ENCODE assay signal across 18 cellular contexts in the genomic region with DNA sequence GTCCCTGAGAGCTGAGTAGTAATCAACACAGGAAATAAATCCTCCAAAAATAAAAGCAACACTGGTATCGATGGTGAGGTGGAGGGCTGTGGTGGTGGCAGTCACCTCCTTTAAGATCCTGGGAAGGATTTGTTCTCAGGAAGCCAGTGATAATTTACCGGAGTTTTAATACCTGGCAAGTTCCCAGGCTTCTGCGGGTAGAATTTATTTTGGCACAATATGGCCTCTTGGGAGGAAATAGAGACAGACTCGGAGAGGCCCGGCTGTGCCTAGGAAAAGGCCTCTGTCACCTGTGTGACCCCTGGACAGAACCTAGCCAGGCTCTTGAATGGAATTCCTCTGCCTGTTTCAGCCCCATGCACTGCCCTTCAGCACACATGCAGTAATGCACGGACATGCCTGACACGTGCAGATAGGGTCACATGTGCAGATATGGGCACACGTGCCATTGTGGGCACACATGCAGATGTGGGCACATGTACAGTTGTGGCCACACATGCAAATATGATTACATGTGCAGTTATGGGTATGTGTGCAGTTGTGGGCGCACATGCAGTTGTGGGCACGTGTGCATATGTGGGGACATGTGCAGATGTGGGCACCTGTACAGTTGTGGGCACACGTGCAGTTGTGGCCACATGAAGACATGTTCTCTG. TPM values are rescaled to one million over a fixed set of nuclear protein-coding genes. Genes with fewer than 3 reads are reported as not detected.
DNase-seq lines count a peak whose midpoint lies in the region; ATAC-seq and TF ChIP-seq lines count a peak whose summit lies in the region.
"Had no signal": no experiment of that assay in that cellular context is flagged by ENCODE, and none has a peak within 500 bp of the region (broad histone marks: within the 10 kb centered on the region; RNA-seq: fewer than 3 reads in every experiment).

No MANE protein-coding gene starts in this region.

- no peak overlapping the region for H3K4me2 ChIP-seq in neuronal stem cell (ENCODE audit: insufficient read depth, low read length, poor library complexity, severe bottlenecking)

- intact Hi-C loops in left cardiac atrium (cut with DNase I): no loop called here
- intact Hi-C loops in Right ventricle myocardium inferior (cut with DNase I): no loop called here

- no peak overlapping the region for H3K4ac ChIP-seq in neuronal stem cell (ENCODE audit: low read length)

- H3K9me3 ChIP-seq in HEK293 (ENCODE audit: control insufficient read depth, insufficient read depth, low read depth, low read length): no peaks in the 10 kb centered on the region
- H3K9me3 ChIP-seq in neuronal stem cell (replicated peaks in 1 of 2; ENCODE audit: control insufficient read depth in 2 of 2, insufficient read depth in 1 of 2, low read depth in 1 of 2, low read length in 2 of 2): no peaks in the 10 kb centered on the region

- no peak overlapping the region for H2AK5ac ChIP-seq in neuronal stem cell (ENCODE audit: low read depth, low read length)

- H3K27me3 ChIP-seq in neuronal stem cell (ENCODE audit: control insufficient read depth in 3 of 3, insufficient read depth in 3 of 3, low read depth in 1 of 3, low read length in 3 of 3): no peaks in the 10 kb centered on the region

- H3K4me1 Mint-ChIP-seq in brain: peaks cover 11% of the 10 kb centered on the region
- H3K4me1 Mint-ChIP-seq: IgD-negative memory B cell had no signal

- TF ChIP-seq CTCF in HEK293 (tag by site-specific recombination; IDR thresholded peaks at IDR 0.05) (no peak), brain (conservative IDR thresholded peaks at IDR 0.05) (no peak)

- peak overlapping the region; percentile 49 for H3K23ac ChIP-seq in neuronal stem cell (ENCODE audit: low read depth, low read length, poor library complexity)

- no peak overlapping the region for H2BK12ac ChIP-seq in neuronal stem cell (ENCODE audit: low read length)

- H3K4me1 ChIP-seq in HEK293 (ENCODE audit: control insufficient read depth, insufficient read depth, low read length) (peaks cover 6% of the 10 kb centered on the region), neuronal stem cell (ENCODE audit: control insufficient read depth in 2 of 2, insufficient read depth in 1 of 2, low read depth in 1 of 2, low read length in 2 of 2) (no peaks in the 10 kb centered on the region)

- no peaks in the 10 kb centered on the region for H3K27me3 Mint-ChIP-seq in brain

- CTCF ChIA-PET in HEK293 (lab: Yijun Ruan, JAX): no interaction called here

- H2BK5ac ChIP-seq in neuronal stem cell (ENCODE audit: low read length): no peak overlapping the region

- H3K79me1 ChIP-seq in neuronal stem cell (ENCODE audit: low read depth, low read length): peaks cover 2% of the 10 kb centered on the region

- H3K4me3 ChIP-seq in HEK293 (ENCODE audit: low read depth, low read length) (no peak overlapping the region), neuronal stem cell (ENCODE audit: low read length in 2 of 2) (peak overlapping the region in 1 of 2 donors; percentile 32)

- H2BK15ac ChIP-seq in neuronal stem cell (ENCODE audit: low read length): no peak overlapping the region

- no peak for DNase-seq in left cardiac atrium
- no peak for DNase-seq in Right ventricle myocardium inferior (ENCODE audit: missing footprints)
- DNase-seq in neuronal stem cell (ENCODE audit: low spot score): no peak
- DNase-seq in T-helper 2 cell: no peak
- no peak for DNase-seq in NCI-H1417 treated with DMSO at 0.1 percent for 48 hours (lab: John Stamatoyannopoulos, UW)
- DNase-seq: COR-L47, H7, NCI-H1436 treated with DMSO at 0.1 percent for 48 hours, NCI-H2029 treated with DMSO at 0.1 percent for 48 hours, NCI-H510A treated with DMSO at 0.1 percent for 48 hours, SHP77 had no signal

- WGBS in neuronal stem cell (ENCODE audit: extremely low coverage in 2 of 2, insufficient read length in 2 of 2, insufficient replicate concordance in 1 of 2), 2 donors: no CpG with 5 or more reads among the region's 11 CpGs

- H3K36me3 ChIP-seq in HEK293 (ENCODE audit: control insufficient read depth in 2 of 2, insufficient read depth in 1 of 2, low read length in 2 of 2) (no peaks in the 10 kb centered on the region), neuronal stem cell (replicated peaks in 1 of 2; ENCODE audit: control insufficient read depth in 2 of 2, insufficient read depth in 2 of 2, low read length in 2 of 2) (peaks cover 0 to 63% of the 10 kb centered on the region in 2 donors)

- H4K8ac ChIP-seq in neuronal stem cell (ENCODE audit: low read depth, low read length): no peak overlapping the region

- no peak overlapping the region for H2AFZ ChIP-seq in neuronal stem cell (ENCODE audit: low read length)

- no peak overlapping the region for H3K27ac ChIP-seq in HEK293 (ENCODE audit: extremely low read depth, low read depth, low read length)
- no peak overlapping the region for H3K27ac ChIP-seq in neuronal stem cell (replicated peaks; ENCODE audit: low read length)

- H2BK120ac ChIP-seq in neuronal stem cell (ENCODE audit: low read depth, low read length): no peak overlapping the region

- ATAC-seq in left cardiac atrium (peak; percentile 44 to 50), Right ventricle myocardium inferior (no peak), HG03196 (IDR thresholded peaks at IDR 0.05; ENCODE audit: unreplicated experiment) (no peak)
- ATAC-seq: Panc1, SK-N-SH treated with all-trans-retinoic acid at 6 μM for 48 hours had no signal

- H3K14ac ChIP-seq in neuronal stem cell (ENCODE audit: low read length): no peak overlapping the region

- peaks cover 24% of the 10 kb centered on the region for H3K36me3 Mint-ChIP-seq in brain
- H3K36me3 Mint-ChIP-seq: IgD-negative memory B cell had no signal

- peak overlapping the region in 4 of 5 experiments; percentile 26 to 82 (median 50) for H3K27ac Mint-ChIP-seq in brain
- H3K27ac Mint-ChIP-seq: IgD-negative memory B cell had no signal

- no peak overlapping the region for H4K91ac ChIP-seq in neuronal stem cell (ENCODE audit: low read depth, low read length, poor library complexity)

- H3K9ac ChIP-seq in neuronal stem cell (ENCODE audit: low read depth, low read length, poor library complexity): no peak overlapping the region

- H3K4me3 Mint-ChIP-seq in brain: no peak overlapping the region
- H3K4me3 Mint-ChIP-seq: IgD-negative memory B cell had no signal

- peaks cover 0 to 3% (median 0%) of the 10 kb centered on the region in 5 experiments for H3K9me3 Mint-ChIP-seq in brain
- H3K9me3 Mint-ChIP-seq: IgD-negative memory B cell had no signal

- POLR2A ChIA-PET in HEK293 (lab: Yijun Ruan, JAX): no interaction called here

- no peak overlapping the region for H3K18ac ChIP-seq in neuronal stem cell (ENCODE audit: low read length)

TF ChIP-seq in HEK293, 187 proteins besides CTCF, POLR2A, EP300 and RAD21:
- TF ChIP-seq, protein P1, sequence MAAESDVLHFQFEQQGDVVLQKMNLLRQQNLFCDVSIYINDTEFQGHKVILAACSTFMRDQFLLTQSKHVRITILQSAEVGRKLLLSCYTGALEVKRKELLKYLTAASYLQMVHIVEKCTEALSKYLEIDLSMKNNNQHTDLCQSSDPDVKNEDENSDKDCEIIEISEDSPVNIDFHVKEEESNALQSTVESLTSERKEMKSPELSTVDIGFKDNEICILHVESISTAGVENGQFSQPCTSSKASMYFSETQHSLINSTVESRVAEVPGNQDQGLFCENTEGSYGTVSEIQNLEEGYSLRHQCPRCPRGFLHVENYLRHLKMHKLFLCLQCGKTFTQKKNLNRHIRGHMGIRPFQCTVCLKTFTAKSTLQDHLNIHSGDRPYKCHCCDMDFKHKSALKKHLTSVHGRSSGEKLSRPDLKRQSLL (tag by site-specific recombination; IDR thresholded peaks at IDR 0.05): no peak
- 0 out of 2 replicates have a peak, but pooled peaks have one; percentile 18 for TF ChIP-seq OSR2 (tag by site-specific recombination; IDR thresholded peaks at IDR 0.05)
- no peak for TF ChIP-seq ZNF530 (tag by site-specific recombination; IDR thresholded peaks at IDR 0.05; ENCODE audit: low read depth)
- TF ChIP-seq, protein P2, sequence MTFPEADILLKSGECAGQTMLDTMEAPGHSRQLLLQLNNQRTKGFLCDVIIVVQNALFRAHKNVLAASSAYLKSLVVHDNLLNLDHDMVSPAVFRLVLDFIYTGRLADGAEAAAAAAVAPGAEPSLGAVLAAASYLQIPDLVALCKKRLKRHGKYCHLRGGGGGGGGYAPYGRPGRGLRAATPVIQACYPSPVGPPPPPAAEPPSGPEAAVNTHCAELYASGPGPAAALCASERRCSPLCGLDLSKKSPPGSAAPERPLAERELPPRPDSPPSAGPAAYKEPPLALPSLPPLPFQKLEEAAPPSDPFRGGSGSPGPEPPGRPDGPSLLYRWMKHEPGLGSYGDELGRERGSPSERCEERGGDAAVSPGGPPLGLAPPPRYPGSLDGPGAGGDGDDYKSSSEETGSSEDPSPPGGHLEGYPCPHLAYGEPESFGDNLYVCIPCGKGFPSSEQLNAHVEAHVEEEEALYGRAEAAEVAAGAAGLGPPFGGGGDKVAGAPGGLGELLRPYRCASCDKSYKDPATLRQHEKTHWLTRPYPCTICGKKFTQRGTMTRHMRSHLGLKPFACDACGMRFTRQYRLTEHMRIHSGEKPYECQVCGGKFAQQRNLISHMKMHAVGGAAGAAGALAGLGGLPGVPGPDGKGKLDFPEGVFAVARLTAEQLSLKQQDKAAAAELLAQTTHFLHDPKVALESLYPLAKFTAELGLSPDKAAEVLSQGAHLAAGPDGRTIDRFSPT (tag by site-specific recombination; IDR thresholded peaks at IDR 0.05): peak; percentile 71
- TF ChIP-seq FEZF1 (tag by site-specific recombination; IDR thresholded peaks at IDR 0.05): peak; percentile 26; the same call in 1 of the 2 replicates

RNA-seq across cellular contexts. Expression of a gene that starts 33.5 kb away (rescaled TPM):
- total RNA-seq in left cardiac atrium (under 1 TPM; 0.15 to 0.21 TPM), Right ventricle myocardium inferior (not detected)
- polyA plus RNA-seq in brain (ENCODE audit: insufficient read depth, low read depth, low replicate concordance): 46.3 TPM
- 5.6 TPM for polyA plus RNA-seq in neuronal stem cell (2013, experiment 1 of 2)
- 5.4 TPM for polyA plus RNA-seq in neuronal stem cell (2013, experiment 2 of 2)
- total RNA-seq: HT-29 had no signal
- polyA plus RNA-seq: IgD-negative memory B cell had no signal

Comparison
In these comparisons a context has a peak if more than half of its experiments do, and no peak if none do; other contexts are left out.
1. ATAC-seq: peak in left cardiac atrium (2 of 2); none in Right ventricle myocardium inferior (single experiment) and HG03196 (single experiment).